In the genomic region with DNA sequence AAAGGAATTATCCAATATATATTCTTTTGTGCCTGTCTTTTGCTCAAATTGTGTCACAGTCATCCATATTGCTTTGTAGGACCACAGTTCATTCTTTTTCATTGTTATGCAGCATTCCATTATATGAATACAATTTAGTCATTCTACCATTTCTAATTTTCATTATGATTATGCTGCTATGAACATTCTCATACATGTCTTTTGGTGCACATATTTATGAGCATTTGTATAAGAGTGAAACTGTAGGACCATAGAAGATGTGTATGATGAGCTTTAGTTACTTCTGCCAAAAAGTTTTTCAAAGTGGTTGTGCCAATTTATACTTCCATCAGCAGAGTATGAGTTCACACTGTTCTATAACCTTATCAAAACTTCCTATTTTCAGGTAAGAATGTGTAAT, we compare ENCODE assay signal across 23 cellular contexts.
"Had no signal": no experiment of that assay in that cellular context is flagged by ENCODE, and none has a peak within 500 bp of the region (broad histone marks: within the 10 kb centered on the region; RNA-seq: fewer than 3 reads in every experiment).

No MANE protein-coding gene starts in this region.

- H3K4me3 Mint-ChIP-seq: nephron, neural progenitor cell had no signal

- DNase-seq: dermis blood vessel endothelial cell; effector memory CD4-positive, alpha-beta T cell; erythroblast; hypothalamus; left ventricle myocardium superior; lower lobe of right lung; right lobe of liver; small intestine; stimulated activated CD4-positive, alpha-beta T cell treated with anti-CD3 and anti-CD28 coated beads, Interleukin-15, amount 100 ng/mL, for 24 hours; stimulated activated CD4-positive, alpha-beta T cell treated with anti-CD3 and anti-CD28 coated beads, Interleukin-2, amount 100 ng/mL, for 48 hours; stimulated activated naive CD4-positive, alpha-beta T cell; substantia nigra; upper lobe of right lung; uterus had no signal

- H3K4me2 ChIP-seq: neural progenitor cell had no signal

- H3K27ac Mint-ChIP-seq: nephron, neural progenitor cell, progenitor cell of endocrine pancreas had no signal

- H3K4me1 ChIP-seq: neural progenitor cell, parathyroid adenoma, right lobe of liver, uterus had no signal

- H2AFZ ChIP-seq: neural progenitor cell, parathyroid adenoma had no signal

- FAIRE-seq: frontal cortex, keratinocyte had no signal

- H3K36me3 ChIP-seq: lower lobe of right lung, neural progenitor cell, right lobe of liver, thoracic aorta, tibial nerve, upper lobe of right lung, uterus had no signal

- H3K27me3 Mint-ChIP-seq: progenitor cell of endocrine pancreas had no signal

- ATAC-seq: left ventricle myocardium superior, lower lobe of right lung, right lobe of liver, upper lobe of right lung had no signal

- H3K9me3 ChIP-seq: lower lobe of right lung, right lobe of liver, thoracic aorta, tibial nerve, upper lobe of right lung, uterus had no signal

- H3K4me3 ChIP-seq: coronary artery, lower lobe of right lung, neural progenitor cell, right lobe of liver, thoracic aorta, tibial nerve, upper lobe of right lung, uterus had no signal

- H3K27ac ChIP-seq: coronary artery, lower lobe of right lung, neural progenitor cell, parathyroid adenoma, right lobe of liver, thoracic aorta, tibial nerve, upper lobe of right lung, uterus had no signal

- H3K9me3 Mint-ChIP-seq: nephron, neural progenitor cell had no signal

- H3K27me3 ChIP-seq: neural progenitor cell, right lobe of liver, tibial nerve, upper lobe of right lung, uterus had no signal

- H3K9ac ChIP-seq: neural progenitor cell, parathyroid adenoma had no signal
